4 cellular contexts compared by ENCODE assay signal in genomic region chr10:48090706-48091105, GRCh38.
DNase-seq lines count a peak whose midpoint lies in the region; ATAC-seq, FAIRE-seq and TF ChIP-seq lines count a peak whose summit lies in the region.
"Not testable (repeated sequence)": the region's sequence is repeated elsewhere in the genome, so short reads cannot be mapped to it uniquely, and the experiment has no call there.

No MANE protein-coding gene starts in this region.

- not testable (repeated sequence) for H3K4me1 ChIP-seq in PC-9 (replicated peaks; ENCODE audit: insufficient read depth); foreskin keratinocyte

- DNase-seq in PC-9; RCC 7860 (ENCODE audit: low spot score); foreskin keratinocyte: not testable (repeated sequence)

- CTCF ChIA-PET in PC-9 (lab: Charles Lee) = not testable (repeated sequence)

- BruUV-seq in PC-9 (replicated peaks; lab: Mats Ljungman, UMichigan) = not testable (repeated sequence)

- not testable (repeated sequence) for H3F3A ChIP-seq in PC-9 (ENCODE audit: insufficient read depth, low read depth)

- FAIRE-seq in RCC 7860 (lab: Jason Lieb, UNC) = peak; percentile 53
- peak; percentile 78 for FAIRE-seq in colon (lab: Jason Lieb, UNC)

- not testable (repeated sequence) for H3K4me2 ChIP-seq in PC-9

- TF ChIP-seq CTCF in PC-9 (conservative IDR thresholded peaks at IDR 0.05); foreskin keratinocyte (conservative IDR thresholded peaks at IDR 0.05): not testable (repeated sequence)

- POLR2A ChIA-PET in PC-9 (lab: Charles Lee; ENCODE audit: unreplicated experiment) = not testable (repeated sequence)

- ATAC-seq in foreskin keratinocyte = peak; percentile 99

- intact Hi-C loops in PC-9 (cut with micrococcal nuclease; ENCODE audit: unreplicated experiment) = not testable (repeated sequence)

- not testable (repeated sequence) for H3K9me2 ChIP-seq in PC-9 (ENCODE audit: insufficient read depth)

- H4K20me1 ChIP-seq in PC-9 (ENCODE audit: insufficient read depth) = not testable (repeated sequence)

- not testable (repeated sequence) for H3K36me3 ChIP-seq in PC-9 (ENCODE audit: low read depth)

- H3K4me3 ChIP-seq in PC-9 = not testable (repeated sequence)

- peak overlapping the region; percentile 51; the same call in 1 of the 2 replicates for H3K27ac ChIP-seq in PC-9
- H3K27ac ChIP-seq in foreskin keratinocyte = not testable (repeated sequence)

- not testable (repeated sequence) for H3K79me2 ChIP-seq in PC-9 (ENCODE audit: low read depth)

- not testable (repeated sequence) for H3K9me3 ChIP-seq in PC-9 (ENCODE audit: insufficient read depth, low read depth)

- H2AFZ ChIP-seq in PC-9 = not testable (repeated sequence)

- not testable (repeated sequence) for H3K27me3 ChIP-seq in PC-9 (ENCODE audit: insufficient read depth, low read depth); foreskin keratinocyte
